Comparison of ENCODE assay signal across 29 cellular contexts in genomic region chr5:127645300-127645726, GRCh38. TPM values are rescaled to one million over a fixed set of nuclear protein-coding genes. Genes with fewer than 3 reads are reported as not detected.
DNase-seq lines count a peak whose midpoint lies in the region; ATAC-seq, FAIRE-seq and TF ChIP-seq lines count a peak whose summit lies in the region.
"Had no signal": no experiment of that assay in that cellular context is flagged by ENCODE, and none has a peak within 500 bp of the region (broad histone marks: within the 10 kb centered on the region; RNA-seq: fewer than 3 reads in every experiment).

No MANE protein-coding gene starts in this region.

- no peaks in the 10 kb centered on the region for H3K4me1 ChIP-seq in pancreas
- H3K4me1 ChIP-seq: BLaER1 had no signal

- peak; percentile 25 for DNase-seq in NCI-H82 (lab: John Stamatoyannopoulos, UW)
- DNase-seq in NCI-H82 treated with DMSO at 0.1 percent for 48 hours (lab: John Stamatoyannopoulos, UW; ENCODE audit: unreplicated experiment), result no peak
- DNase-seq in NCI-H526 (lab: John Stamatoyannopoulos, UW), result peak; percentile 14 to 26
- DNase-seq in NCI-H510A (lab: John Stamatoyannopoulos, UW), result no peak
- DNase-seq in pancreas, result no peak
- DNase-seq in NK-92 (lab: John Stamatoyannopoulos, UW; ENCODE audit: unreplicated experiment), result no peak
- DNase-seq: 8988T; CD4-positive, CD25-positive, alpha-beta regulatory T cell; DMS79 treated with DMSO at 0.1 percent for 48 hours; Karpas-422; NCI-H1092 treated with DMSO at 0.1 percent for 48 hours; NCI-H1436; NCI-H2029; NCI-H446 treated with DMSO at 0.1 percent for 48 hours; NCI-H774; Right ventricle myocardium superior; RPMI8226; T-helper 1 cell had no signal

- no peaks in the 10 kb centered on the region for H3K27me3 ChIP-seq in pancreas
- H3K27me3 ChIP-seq: BLaER1 had no signal

- no peaks in the 10 kb centered on the region for H3K9me3 ChIP-seq in pancreas
- H3K9me3 ChIP-seq: BLaER1, SJSA1 had no signal

- 84 to 91% methylated on average over 2 of the region's 2 CpGs for WGBS in pancreas, 2 donors

- no peak overlapping the region for H3K4me3 ChIP-seq in pancreas
- H3K4me3 ChIP-seq: BLaER1, SJSA1 had no signal

- FAIRE-seq in pancreas (lab: Jason Lieb, UNC), result no peak
- FAIRE-seq: GM12892, GM19239 had no signal

- TF ChIP-seq CTCF in pancreas (IDR thresholded peaks at IDR 0.05), result no peak

- ATAC-seq in esophagus mucosa, result peak; percentile 56
- no peak for ATAC-seq in pancreas
- ATAC-seq in GM19324 (IDR thresholded peaks at IDR 0.05; ENCODE audit: low FRiP score, unreplicated experiment), result no peak
- ATAC-seq: HCT116 had no signal

- no peaks in the 10 kb centered on the region for H3K36me3 ChIP-seq in pancreas
- H3K36me3 ChIP-seq: BLaER1, SJSA1 had no signal

- no peak overlapping the region for H3K27ac ChIP-seq in pancreas
- H3K27ac ChIP-seq: BLaER1, HL-60, SJSA1 had no signal

- intact Hi-C loops in pancreas (cut with DNase I), result no loop called here

RNA-seq across cellular contexts. Expression of gene CTXN3, which starts 3.6 kb away (rescaled TPM):
- total RNA-seq in esophagus mucosa (0.24 TPM), pancreas (not detected)
- polyA plus RNA-seq in pancreas, result not detected
- total RNA-seq: CD4-positive, CD25-positive, alpha-beta regulatory T cell; H4; M059J; Right ventricle myocardium superior; SJSA1 had no signal
- polyA plus RNA-seq: AG04450; CD4-positive, CD25-positive, alpha-beta regulatory T cell had no signal

RNA-seq across cellular contexts. Expression of gene CCDC192, which starts 57.9 kb away (rescaled TPM):
- total RNA-seq in esophagus mucosa, result not detected
- total RNA-seq in pancreas, result not detected
- not detected for polyA plus RNA-seq in pancreas
- total RNA-seq: CD4-positive, CD25-positive, alpha-beta regulatory T cell; H4; M059J; Right ventricle myocardium superior; SJSA1 had no signal
- polyA plus RNA-seq: AG04450 had no signal

Comparison
In these comparisons a context has a peak if more than half of its experiments do, and no peak if none do; other contexts are left out.
1. DNase-seq: peak in NCI-H82 (single experiment) and NCI-H526 (2 of 2); none in NCI-H82 treated with DMSO at 0.1 percent for 48 hours (single experiment), NCI-H510A (single experiment), pancreas (0 of 6) and NK-92 (single experiment).